Comparison of ENCODE assay signal across 8 cellular contexts in genomic region chr10:46028584-46029570, GRCh38. TPM values are rescaled to one million over a fixed set of nuclear protein-coding genes. Genes with fewer than 3 reads are reported as not detected.
DNase-seq lines count a peak whose midpoint lies in the region; ATAC-seq, FAIRE-seq and TF ChIP-seq lines count a peak whose summit lies in the region.

No MANE protein-coding gene starts in this region.

- H3K27me3 ChIP-seq in RWPE2 (ENCODE audit: insufficient read depth, poor library complexity, severe bottlenecking) (no peaks in the 10 kb centered on the region), lower lobe of right lung (ENCODE audit: low read depth) (no peaks in the 10 kb centered on the region), tibial artery (no peaks in the 10 kb centered on the region)

- peak; percentile 83 for TF ChIP-seq CTCF in RWPE2 (IDR thresholded peaks at IDR 0.05; ENCODE audit: poor library complexity, severe bottlenecking)
- TF ChIP-seq CTCF in lower lobe of right lung (IDR thresholded peaks at IDR 0.05): peak; percentile 61
- TF ChIP-seq CTCF in tibial artery (IDR thresholded peaks at IDR 0.05): peak; percentile 35 to 45

- H3K4me1 ChIP-seq in RWPE2 (ENCODE audit: insufficient read depth, poor library complexity, severe bottlenecking) (peaks cover 13% of the 10 kb centered on the region), lower lobe of right lung (peaks cover 59% of the 10 kb centered on the region), tibial artery (peaks cover 0 to 60% (median 46%) of the 10 kb centered on the region in 4 donors)

- H3K27ac ChIP-seq in RWPE2 (ENCODE audit: poor library complexity, severe bottlenecking): peak overlapping the region; percentile 66
- peak overlapping the region; percentile 93 for H3K27ac ChIP-seq in lower lobe of right lung
- peak overlapping the region; percentile 91 to 92 for H3K27ac ChIP-seq in tibial artery

- intact Hi-C loops in lower lobe of right lung (cut with DNase I) (no loop called here), tibial artery (cut with DNase I; ENCODE audit: low total_unique reads) (no loop called here)

- H3K9me3 ChIP-seq in RWPE2 (ENCODE audit: severe bottlenecking): no peaks in the 10 kb centered on the region
- H3K9me3 ChIP-seq in lower lobe of right lung: no peaks in the 10 kb centered on the region
- H3K9me3 ChIP-seq in tibial artery: no peaks in the 10 kb centered on the region

- H3K4me3 ChIP-seq in RWPE2 (ENCODE audit: severe bottlenecking) (peak overlapping the region; percentile 58), lower lobe of right lung (peak overlapping the region; percentile 83), tibial artery (peak overlapping the region; percentile 76 to 87)

- DNase-seq in DMS53 (lab: John Stamatoyannopoulos, UW) (peak; percentile 89), GM19239 (ENCODE audit: insufficient read length, low spot score) (peak; percentile 20), HuH-7 (ENCODE audit: low spot score) (peak; percentile 52), RWPE2 (ENCODE audit: low spot score) (no peak), cerebellar cortex (ENCODE audit: low spot score) (peak; percentile 66), lower lobe of right lung (no peak), tibial artery (no peak)

- FAIRE-seq in GM19239 (lab: Jason Lieb, UNC): no peak

- H3K36me3 ChIP-seq in RWPE2 (ENCODE audit: low read depth) (peaks cover 10% of the 10 kb centered on the region), lower lobe of right lung (no peaks in the 10 kb centered on the region), tibial artery (no peaks in the 10 kb centered on the region)

- peak; percentile 51 for ATAC-seq in RWPE2 (ENCODE audit: low read depth)
- peak; percentile 9 to 49 for ATAC-seq in lower lobe of right lung
- ATAC-seq in HG03095 (IDR thresholded peaks at IDR 0.05; ENCODE audit: unreplicated experiment): no peak

RNA-seq across cellular contexts. Expression of gene NCOA4, which starts 1.5 kb away (rescaled TPM):
- 194 TPM for total RNA-seq in lower lobe of right lung

RNA-seq across cellular contexts. Expression of gene MSMB, which starts 17.2 kb away (rescaled TPM):
- total RNA-seq in lower lobe of right lung: 5.3 TPM

RNA-seq across cellular contexts. Expression of gene TIMM23, which starts 56.6 kb away (rescaled TPM):
- 34.2 TPM for total RNA-seq in lower lobe of right lung

Comparison
In these comparisons a context has a peak if more than half of its experiments do, and no peak if none do; other contexts are left out.
1. DNase-seq: peak in DMS53 (single experiment), GM19239 (single experiment), HuH-7 (single experiment) and cerebellar cortex (single experiment); none in RWPE2 (single experiment), lower lobe of right lung (single experiment) and tibial artery (0 of 2).
2. Peak in every context shown above with its lines, with median percentiles within 50 percentile points of each other: H3K27ac ChIP-seq, H3K4me3 ChIP-seq and CTCF ChIP-seq.